In genomic region chr4:184994010-184994622, GRCh38 we compare ENCODE assay signal across 29 cellular contexts. TPM values are rescaled to one million over a fixed set of nuclear protein-coding genes. Genes with fewer than 3 reads are reported as not detected.
"Had no signal": no experiment of that assay in that cellular context is flagged by ENCODE, and none has a peak within 500 bp of the region (broad histone marks: within the 10 kb centered on the region; RNA-seq: fewer than 3 reads in every experiment).

No MANE protein-coding gene starts in this region.

- H3K4me3 Mint-ChIP-seq: activated CD4-positive, alpha-beta T cell treated with anti-CD3 and anti-CD28 coated beads for 36 hours; activated CD8-positive, alpha-beta T cell treated with anti-CD3 and anti-CD28 coated beads for 36 hours; activated naive CD8-positive, alpha-beta T cell treated with anti-CD3 and anti-CD28 coated beads, Interleukin-2, amount 50 U/mL, for 24 hours; activated T-cell treated with anti-CD3 and anti-CD28 coated beads, Interleukin-2, amount 50 U/mL, for 72 hours; central memory CD8-positive, alpha-beta T cell had no signal

- H3K4me1 Mint-ChIP-seq: activated CD4-positive, alpha-beta T cell treated with anti-CD3 and anti-CD28 coated beads for 36 hours; activated naive CD8-positive, alpha-beta T cell treated with anti-CD3 and anti-CD28 coated beads, Interleukin-2, amount 50 U/mL, for 24 hours; central memory CD8-positive, alpha-beta T cell had no signal

- DNase-seq: activated CD4-positive, alpha-beta T cell treated with anti-CD3 and anti-CD28 coated beads for 36 hours; activated CD8-positive, alpha-beta memory T cell treated with anti-CD3 and anti-CD28 coated beads, Interleukin-2, amount 50 U/mL, for 4 hours; activated CD8-positive, alpha-beta T cell treated with anti-CD3 and anti-CD28 coated beads for 36 hours; activated effector memory CD4-positive, alpha-beta T cell treated with Interleukin-2 at 50 U/mL for 16 hours; activated naive CD4-positive, alpha-beta T cell treated with Interleukin-2 at 50 U/mL for 16 hours; activated naive CD8-positive, alpha-beta T cell treated with anti-CD3 and anti-CD28 coated beads, Interleukin-2, amount 50 U/mL, for 24 hours; activated T-cell treated with anti-CD3 and anti-CD28 coated beads, Interleukin-2, amount 50 U/mL, for 72 hours; amniotic stem cell; body of pancreas; MM.1S; NCI-H1105 treated with DMSO at 0.1 percent for 48 hours; NCI-H1436 treated with DMSO at 0.1 percent for 48 hours; NCI-H187; NCI-H2081 treated with DMSO at 0.1 percent for 48 hours; NCI-H2171; NCI-H345; NCI-H510A; NCI-H69; PC-3; SHP77; T-helper 2 cell; T1000 had no signal

- H3K27me3 Mint-ChIP-seq: activated CD8-positive, alpha-beta T cell treated with anti-CD3 and anti-CD28 coated beads for 36 hours; central memory CD8-positive, alpha-beta T cell had no signal

- H3K27me3 ChIP-seq: ascending aorta, body of pancreas had no signal

- ATAC-seq: activated CD4-positive, alpha-beta T cell treated with anti-CD3 and anti-CD28 coated beads for 36 hours; activated CD8-positive, alpha-beta T cell treated with anti-CD3 and anti-CD28 coated beads for 36 hours; activated naive CD4-positive, alpha-beta T cell treated with anti-CD3 and anti-CD28 coated beads, Interleukin-2, amount 50 U/mL, for 72 hours; activated naive CD8-positive, alpha-beta T cell treated with anti-CD3 and anti-CD28 coated beads, Interleukin-2, amount 50 U/mL, for 24 hours; activated T-cell treated with anti-CD3 and anti-CD28 coated beads, Interleukin-2, amount 50 U/mL, for 72 hours; body of pancreas; PC-3; SK-N-SH treated with all-trans-retinoic acid at 6 μM for 48 hours had no signal

- H3K9me3 Mint-ChIP-seq: activated CD8-positive, alpha-beta T cell treated with anti-CD3 and anti-CD28 coated beads for 36 hours; activated naive CD4-positive, alpha-beta T cell treated with anti-CD3 and anti-CD28 coated beads, Interleukin-2, amount 50 U/mL, for 72 hours; activated naive CD8-positive, alpha-beta T cell treated with anti-CD3 and anti-CD28 coated beads, Interleukin-2, amount 50 U/mL, for 24 hours; activated T-cell treated with anti-CD3 and anti-CD28 coated beads, Interleukin-2, amount 50 U/mL, for 72 hours; central memory CD8-positive, alpha-beta T cell had no signal

- H3K4me1 ChIP-seq: ascending aorta, body of pancreas, SJSA1 had no signal

- H3K27ac Mint-ChIP-seq: activated CD4-positive, alpha-beta T cell treated with anti-CD3 and anti-CD28 coated beads for 36 hours; activated CD8-positive, alpha-beta T cell treated with anti-CD3 and anti-CD28 coated beads for 36 hours; activated naive CD4-positive, alpha-beta T cell treated with anti-CD3 and anti-CD28 coated beads, Interleukin-2, amount 50 U/mL, for 72 hours; activated naive CD8-positive, alpha-beta T cell treated with anti-CD3 and anti-CD28 coated beads, Interleukin-2, amount 50 U/mL, for 24 hours; activated T-cell treated with anti-CD3 and anti-CD28 coated beads, Interleukin-2, amount 50 U/mL, for 72 hours had no signal

- H3K36me3 ChIP-seq: ascending aorta, SJSA1 had no signal

- H3K36me3 Mint-ChIP-seq: activated naive CD4-positive, alpha-beta T cell treated with anti-CD3 and anti-CD28 coated beads, Interleukin-2, amount 50 U/mL, for 72 hours had no signal

- H3K27ac ChIP-seq: ascending aorta, body of pancreas, KMS-11, SJSA1, VCaP had no signal

- H3K4me3 ChIP-seq: ascending aorta, body of pancreas, SJSA1 had no signal

- H3K9me3 ChIP-seq: ascending aorta, body of pancreas had no signal

RNA-seq across cellular contexts. Expression of gene HELT, which starts 24.2 kb away (rescaled TPM):
- total RNA-seq: activated CD4-positive, alpha-beta T cell treated with anti-CD3 and anti-CD28 coated beads for 36 hours; activated CD8-positive, alpha-beta T cell treated with anti-CD3 and anti-CD28 coated beads for 36 hours; activated naive CD4-positive, alpha-beta T cell treated with anti-CD3 and anti-CD28 coated beads, Interleukin-2, amount 50 U/mL, for 72 hours; activated T-cell treated with anti-CD3 and anti-CD28 coated beads, Interleukin-2, amount 50 U/mL, for 72 hours; ascending aorta; body of pancreas; PC-3; SJSA1 had no signal
